8 cellular contexts compared by ENCODE assay signal in the genomic region with DNA sequence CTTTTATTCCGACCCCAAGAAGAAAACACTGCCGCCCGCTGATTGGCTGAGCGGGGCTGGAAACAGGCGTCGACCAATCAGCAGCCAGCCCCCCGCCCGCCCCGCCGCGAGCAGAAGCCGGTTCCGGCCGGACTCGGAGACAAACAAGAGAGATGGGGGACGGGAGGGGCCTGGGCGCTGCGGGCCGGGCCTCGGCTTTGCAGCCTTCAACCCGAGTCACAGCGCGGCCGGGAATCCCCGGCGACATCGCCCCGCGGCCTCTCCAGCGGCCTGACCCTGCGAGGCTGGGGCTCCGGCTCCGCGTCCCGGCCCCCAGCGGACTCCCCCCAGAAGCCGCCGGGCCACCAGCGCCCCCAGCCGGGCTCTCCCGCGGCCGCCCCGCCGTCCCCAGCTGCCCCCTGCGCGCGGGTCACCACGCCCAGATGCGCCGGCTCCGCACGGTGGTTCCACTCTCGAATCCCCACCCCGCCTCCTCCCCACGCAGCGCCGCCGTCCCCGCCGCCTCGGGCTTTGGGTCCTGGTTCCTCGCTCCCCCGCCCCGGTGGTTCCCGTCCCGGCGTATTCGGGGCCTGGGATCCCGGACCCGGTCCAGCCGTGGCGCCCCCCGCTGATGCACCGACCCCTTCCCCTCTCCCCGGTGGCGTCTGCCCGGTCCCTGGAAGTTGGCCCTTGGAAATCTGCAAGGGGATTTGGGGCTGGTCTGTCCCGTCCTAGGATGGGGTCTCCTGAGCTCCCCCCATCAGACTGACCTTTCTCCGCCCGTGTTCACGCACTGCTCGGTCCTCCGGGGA. TPM values are rescaled to one million over a fixed set of nuclear protein-coding genes. Genes with fewer than 3 reads are reported as not detected.
A peak's percentile ranks its signal among the peaks of the same experiment; 100 is the strongest.
DNase-seq lines count a peak whose midpoint lies in the region; ATAC-seq and TF ChIP-seq lines count a peak whose summit lies in the region.

No MANE protein-coding gene starts in this region.

- H3K27ac ChIP-seq in fibroblast of lung (ENCODE audit: insufficient read depth, low read length) = peak overlapping the region; percentile 75

- peak; percentile 38 for ATAC-seq in GM21786 (IDR thresholded peaks at IDR 0.05; ENCODE audit: unreplicated experiment)
- ATAC-seq in activated T-helper 17 cell treated with anti-CD3 and anti-CD28 coated beads, Interleukin-2, amount 50 U/mL, for 72 hours (replicated peaks) = peak; percentile 83
- ATAC-seq in naive thymus-derived CD8-positive, alpha-beta T cell = peak; percentile 77 to 84
- peak; percentile 87 for ATAC-seq in stimulated activated memory B cell treated with anti-CD40 and anti-IgM and Interleukin-4, amounts not matched to agents 10 μg/mL and 1 μg/mL and 100 μg/mL, for 72 hours

- TF ChIP-seq CTCF in LNCAP (IDR thresholded peaks at IDR 0.05) (peak; percentile 35; the same call in 1 of the 2 replicates), fibroblast of lung (conservative IDR thresholded peaks at IDR 0.05 in 1 of 2, IDR thresholded peaks at IDR 0.05 in 1 of 2; ENCODE audit: low read depth in 1 of 2, low read length in 2 of 2) (peak in 1 of 2 donors; percentile 16)

- H3K4me3 ChIP-seq in fibroblast of lung (replicated peaks in 1 of 4; ENCODE audit: control extremely low read depth in 1 of 4, insufficient read depth in 1 of 4, low read depth in 3 of 4, low read length in 4 of 4) = peak overlapping the region; percentile 42 to 80 (median 74)

- DNase-seq in DMS79 (lab: John Stamatoyannopoulos, UW) (peak; percentile 73), RKO (ENCODE audit: low spot score) (peak; percentile 95), fibroblast of lung (ENCODE audit: low read depth in 2 of 2) (peak; percentile 90)
- DNase-seq in naive thymus-derived CD8-positive, alpha-beta T cell = peak; percentile 84 to 97 (median 87)

- no peaks in the 10 kb centered on the region for H3K79me2 ChIP-seq in fibroblast of lung (ENCODE audit: control insufficient read depth, insufficient read depth, low read length)

- H3K36me3 ChIP-seq in fibroblast of lung (ENCODE audit: control insufficient read depth, insufficient read depth, low read length) = no peaks in the 10 kb centered on the region

- H3K4me3 Mint-ChIP-seq in activated T-helper 17 cell treated with anti-CD3 and anti-CD28 coated beads, Interleukin-2, amount 50 U/mL, for 72 hours = peak overlapping the region; percentile 93
- H3K4me3 Mint-ChIP-seq in naive thymus-derived CD8-positive, alpha-beta T cell = peak overlapping the region; percentile 92 to 99 (median 95)
- H3K4me3 Mint-ChIP-seq in stimulated activated memory B cell treated with anti-CD40 and anti-IgM and Interleukin-4, amounts not matched to agents 10 μg/mL and 1 μg/mL and 100 μg/mL, for 72 hours = peak overlapping the region; percentile 89

- no peaks in the 10 kb centered on the region for H4K20me1 ChIP-seq in fibroblast of lung (ENCODE audit: control insufficient read depth, extremely low read depth, insufficient read depth, low read length)

- H3K9me3 ChIP-seq in fibroblast of lung (ENCODE audit: control insufficient read depth, insufficient read depth, low read depth, low read length) = no peaks in the 10 kb centered on the region

- peaks cover 6% of the 10 kb centered on the region for H3K27me3 ChIP-seq in fibroblast of lung (ENCODE audit: control insufficient read depth, insufficient read depth, low read length)

- peaks cover 6% of the 10 kb centered on the region for H3K4me1 ChIP-seq in fibroblast of lung (ENCODE audit: control insufficient read depth, extremely low read depth, insufficient read depth, low read length)

- no peaks in the 10 kb centered on the region for H3K4me1 Mint-ChIP-seq in activated T-helper 17 cell treated with anti-CD3 and anti-CD28 coated beads, Interleukin-2, amount 50 U/mL, for 72 hours
- H3K4me1 Mint-ChIP-seq in naive thymus-derived CD8-positive, alpha-beta T cell = peaks cover 15 to 46% (median 25%) of the 10 kb centered on the region in 4 donors
- H3K4me1 Mint-ChIP-seq in stimulated activated memory B cell treated with anti-CD40 and anti-IgM and Interleukin-4, amounts not matched to agents 10 μg/mL and 1 μg/mL and 100 μg/mL, for 72 hours = peaks cover 49% of the 10 kb centered on the region

- H3K4me2 ChIP-seq in fibroblast of lung (ENCODE audit: extremely low read depth, insufficient read depth, low read length) = peak overlapping the region; percentile 98

- H2AFZ ChIP-seq in fibroblast of lung (ENCODE audit: low read length) = peak overlapping the region; percentile 61

- POLR2A ChIA-PET in naive thymus-derived CD8-positive, alpha-beta T cell (lab: Charles Lee) = interaction anchor here (0.5 to 5.2 kb wide), 23 partner anchors 8 to 464 kb away, joined by 3 to 45 read pairs (median 5); partner anchors contain the start of genes CRK, INPP5K, PITPNA and RILP

- H3K36me3 Mint-ChIP-seq in activated T-helper 17 cell treated with anti-CD3 and anti-CD28 coated beads, Interleukin-2, amount 50 U/mL, for 72 hours (ENCODE audit: low read depth) = no peaks in the 10 kb centered on the region
- no peaks in the 10 kb centered on the region for H3K36me3 Mint-ChIP-seq in naive thymus-derived CD8-positive, alpha-beta T cell
- peaks cover 32% of the 10 kb centered on the region for H3K36me3 Mint-ChIP-seq in stimulated activated memory B cell treated with anti-CD40 and anti-IgM and Interleukin-4, amounts not matched to agents 10 μg/mL and 1 μg/mL and 100 μg/mL, for 72 hours

- peaks cover 10% of the 10 kb centered on the region for H3K27me3 Mint-ChIP-seq in activated T-helper 17 cell treated with anti-CD3 and anti-CD28 coated beads, Interleukin-2, amount 50 U/mL, for 72 hours
- H3K27me3 Mint-ChIP-seq in naive thymus-derived CD8-positive, alpha-beta T cell = no peaks in the 10 kb centered on the region
- no peaks in the 10 kb centered on the region for H3K27me3 Mint-ChIP-seq in stimulated activated memory B cell treated with anti-CD40 and anti-IgM and Interleukin-4, amounts not matched to agents 10 μg/mL and 1 μg/mL and 100 μg/mL, for 72 hours

- H3K9me3 Mint-ChIP-seq in activated T-helper 17 cell treated with anti-CD3 and anti-CD28 coated beads, Interleukin-2, amount 50 U/mL, for 72 hours = no peaks in the 10 kb centered on the region
- H3K9me3 Mint-ChIP-seq in naive thymus-derived CD8-positive, alpha-beta T cell = no peaks in the 10 kb centered on the region
- H3K9me3 Mint-ChIP-seq in stimulated activated memory B cell treated with anti-CD40 and anti-IgM and Interleukin-4, amounts not matched to agents 10 μg/mL and 1 μg/mL and 100 μg/mL, for 72 hours = no peaks in the 10 kb centered on the region

- H3K9ac ChIP-seq in fibroblast of lung (ENCODE audit: insufficient read depth, low read length) = peak overlapping the region; percentile 74

- H3K27ac Mint-ChIP-seq in activated T-helper 17 cell treated with anti-CD3 and anti-CD28 coated beads, Interleukin-2, amount 50 U/mL, for 72 hours = peak overlapping the region; percentile 61
- peak overlapping the region; percentile 82 to 99 (median 92) for H3K27ac Mint-ChIP-seq in naive thymus-derived CD8-positive, alpha-beta T cell
- peak overlapping the region; percentile 98 for H3K27ac Mint-ChIP-seq in stimulated activated memory B cell treated with anti-CD40 and anti-IgM and Interleukin-4, amounts not matched to agents 10 μg/mL and 1 μg/mL and 100 μg/mL, for 72 hours

RNA-seq across cellular contexts. Expression of gene SLC43A2, which starts 0.4 kb away (rescaled TPM):
- total RNA-seq in activated T-helper 17 cell treated with anti-CD3 and anti-CD28 coated beads, Interleukin-2, amount 50 U/mL, for 72 hours = 1 to 10 TPM in 1 of 2 donors, under 1 TPM in 1; 0.52 to 1.6 TPM
- total RNA-seq in fibroblast of lung = 2.3 and 8.4 TPM in 2 replicates
- 7.4 and 13.7 TPM in 2 replicates for polyA plus RNA-seq in fibroblast of lung
- polyA plus RNA-seq in fibroblast of lung (2012) = 10.7 and 13.5 TPM in 2 replicates
- 24.2 and 38.1 TPM in 2 replicates for polyA minus RNA-seq in fibroblast of lung (ENCODE audit: low replicate concordance)
- 10 to 100 TPM; 20.7 to 20.8 TPM for total RNA-seq in naive thymus-derived CD8-positive, alpha-beta T cell
- polyA plus RNA-seq in naive thymus-derived CD8-positive, alpha-beta T cell = 1 to 10 TPM; 1.2 to 2.0 (median 1.5) TPM

RNA-seq across cellular contexts. Expression of gene SCARF1, which starts 16.5 kb away (rescaled TPM):
- 1 to 10 TPM; 2.5 to 5.7 TPM for total RNA-seq in activated T-helper 17 cell treated with anti-CD3 and anti-CD28 coated beads, Interleukin-2, amount 50 U/mL, for 72 hours
- 0.77 and 0.99 TPM in 2 replicates for total RNA-seq in fibroblast of lung
- 0.09 and 2.4 TPM in 2 replicates for polyA plus RNA-seq in fibroblast of lung
- polyA plus RNA-seq in fibroblast of lung (2012) = 0.15 and 3.5 TPM in 2 replicates
- polyA minus RNA-seq in fibroblast of lung (ENCODE audit: low replicate concordance) = 3.6 TPM in 1 of 2 replicates, not detected in the other
- total RNA-seq in naive thymus-derived CD8-positive, alpha-beta T cell = 1 to 10 TPM in 1 of 2 experiments, under 1 TPM in 1; 0.63 to 1.3 TPM
- under 1 TPM in 1 of 3 donors, not detected in 2; 0.25 TPM for polyA plus RNA-seq in naive thymus-derived CD8-positive, alpha-beta T cell

RNA-seq across cellular contexts. Expression of gene RILP, which starts 20.6 kb away (rescaled TPM):
- total RNA-seq in activated T-helper 17 cell treated with anti-CD3 and anti-CD28 coated beads, Interleukin-2, amount 50 U/mL, for 72 hours = 1 to 10 TPM; 2.4 to 6.1 TPM
- total RNA-seq in fibroblast of lung = 11.0 and 12.4 TPM in 2 replicates
- polyA plus RNA-seq in fibroblast of lung = 6.5 and 7.4 TPM in 2 replicates
- 10.9 and 11.5 TPM in 2 replicates for polyA plus RNA-seq in fibroblast of lung (2012)
- polyA minus RNA-seq in fibroblast of lung (ENCODE audit: low replicate concordance) = 6.0 TPM in 2 replicates
- 1 to 10 TPM; 1.4 to 1.7 TPM for total RNA-seq in naive thymus-derived CD8-positive, alpha-beta T cell
- polyA plus RNA-seq in naive thymus-derived CD8-positive, alpha-beta T cell = 1 to 10 TPM; 3.4 to 4.0 (median 3.4) TPM

RNA-seq across cellular contexts. Expression of gene PRPF8, which starts 55.6 kb away (rescaled TPM):
- 100 to 1,000 TPM; 353 to 426 TPM for total RNA-seq in activated T-helper 17 cell treated with anti-CD3 and anti-CD28 coated beads, Interleukin-2, amount 50 U/mL, for 72 hours
- 74.5 and 122 TPM in 2 replicates for total RNA-seq in fibroblast of lung
- 88.9 and 140 TPM in 2 replicates for polyA plus RNA-seq in fibroblast of lung
- 132 and 182 TPM in 2 replicates for polyA plus RNA-seq in fibroblast of lung (2012)
- polyA minus RNA-seq in fibroblast of lung (ENCODE audit: low replicate concordance) = 607 and 770 TPM in 2 replicates
- total RNA-seq in naive thymus-derived CD8-positive, alpha-beta T cell = 100 to 1,000 TPM; 523 to 532 TPM
- polyA plus RNA-seq in naive thymus-derived CD8-positive, alpha-beta T cell = 100 to 1,000 TPM; 133 to 227 (median 176) TPM

Comparison
In these comparisons a context has a peak if more than half of its experiments do, and no peak if none do; other contexts are left out.
1. Peak in every context shown above with its lines: DNase-seq, ATAC-seq, H3K4me3 ChIP-seq and H3K27ac ChIP-seq.